8 cellular contexts compared by ENCODE assay signal in the genomic region with DNA sequence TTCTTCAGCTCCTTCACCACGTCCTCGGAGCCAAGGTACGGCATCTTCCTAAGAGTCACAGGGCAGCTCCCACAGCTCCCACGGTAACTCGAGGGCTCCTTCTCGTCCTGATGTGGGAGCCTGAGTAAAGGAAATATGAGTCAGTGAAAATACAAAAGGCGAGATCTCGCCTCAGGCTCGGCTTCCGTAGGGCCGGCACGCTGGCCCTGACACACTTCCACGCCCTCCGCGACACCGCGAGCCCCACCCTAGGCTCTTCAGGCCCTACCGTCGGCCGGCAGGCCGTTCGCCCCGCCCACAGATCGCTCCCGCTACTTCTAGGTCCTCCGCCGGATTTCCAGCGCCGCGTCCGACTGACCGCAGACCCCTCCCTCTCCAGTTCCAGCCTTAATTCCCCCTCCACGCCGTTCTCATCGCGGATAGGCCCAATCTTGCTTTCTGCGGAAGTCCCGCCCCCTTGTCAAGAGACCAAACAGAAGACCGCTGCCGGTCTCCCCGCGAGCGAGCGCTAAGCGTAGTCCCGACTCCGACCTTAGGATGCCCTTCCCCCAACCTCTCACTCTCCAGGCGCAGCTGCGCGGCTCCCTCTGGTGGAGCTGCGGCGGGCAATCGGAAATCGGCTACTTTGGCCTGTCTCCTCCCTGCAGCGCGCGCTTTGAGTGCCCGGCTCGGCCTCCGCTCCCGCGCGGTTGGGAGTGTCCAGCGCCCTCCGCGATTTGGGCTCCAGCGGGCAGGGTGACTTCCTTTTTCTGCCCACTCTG. TPM values are rescaled to one million over a fixed set of nuclear protein-coding genes. Genes with fewer than 3 reads are reported as not detected.
DNase-seq lines count a peak whose midpoint lies in the region; ATAC-seq and TF ChIP-seq lines count a peak whose summit lies in the region.

A gene (minus strand): TSS at position 126 of the 761 bp plus-strand sequence. CDS start 82 bp downstream, at position 44.
A gene (plus strand): TSS at position 653 of the 761 bp plus-strand sequence. CDS start 261 bp downstream, outside the sequence.

- H3K4me3 ChIP-seq in NB4 (ENCODE audit: low read depth, low read length) (peak within 1 kb of the TSS; percentile 96), SK-N-MC (peak within 1 kb of the TSS; percentile 82)

- peak; percentile 97 for DNase-seq in GM10248 (ENCODE audit: extremely low spot score)
- DNase-seq in NB4 (ENCODE audit: low read depth), result peak; percentile 100
- peak; percentile 97 for DNase-seq in SK-N-MC (ENCODE audit: low read depth, low spot score)
- DNase-seq in activated naive CD4-positive, alpha-beta T cell treated with anti-CD3 and anti-CD28 coated beads, Interleukin-2, amount 10 ng/mL, durations not matched to agents 7 days and 5 days, result peak; percentile 99
- peak; percentile 97 for DNase-seq in germinal center (ENCODE audit: low spot score)
- DNase-seq in nucleus accumbens (lab: John Stamatoyannopoulos, UW), result peak; percentile 76 to 99 (median 98)

- H3K27me3 Mint-ChIP-seq in activated naive CD4-positive, alpha-beta T cell treated with anti-CD3 and anti-CD28 coated beads, Interleukin-2, amount 10 ng/mL, durations not matched to agents 7 days and 5 days, result no peaks in the 10 kb centered on the region

- no peaks in the 10 kb centered on the region for H3K9me3 Mint-ChIP-seq in activated naive CD4-positive, alpha-beta T cell treated with anti-CD3 and anti-CD28 coated beads, Interleukin-2, amount 10 ng/mL, durations not matched to agents 7 days and 5 days

- no peaks in the 10 kb centered on the region for H3K9me3 ChIP-seq in SK-N-MC (ENCODE audit: low read depth, low read length)

- H3K9ac ChIP-seq in SK-N-MC (ENCODE audit: insufficient read length), result peak within 1 kb of the TSS; percentile 92

- peak within 1 kb of the TSS; percentile 96 for H3K27ac Mint-ChIP-seq in activated naive CD4-positive, alpha-beta T cell treated with anti-CD3 and anti-CD28 coated beads, Interleukin-2, amount 10 ng/mL, durations not matched to agents 7 days and 5 days

- H3K4me3 Mint-ChIP-seq in activated naive CD4-positive, alpha-beta T cell treated with anti-CD3 and anti-CD28 coated beads, Interleukin-2, amount 10 ng/mL, durations not matched to agents 7 days and 5 days, result peak within 1 kb of the TSS; percentile 86

- peaks cover 47% of the 10 kb centered on the region for H3K36me3 Mint-ChIP-seq in activated naive CD4-positive, alpha-beta T cell treated with anti-CD3 and anti-CD28 coated beads, Interleukin-2, amount 10 ng/mL, durations not matched to agents 7 days and 5 days

- POLR2A ChIA-PET in GM10248 (lab: Yijun Ruan, JAX), result interaction anchor here (0.9 to 3.3 kb wide), 7 partner anchors 11 to 91 kb away, joined by 3 to 40 read pairs (median 5); a partner anchor contains a TSS

- CTCF ChIA-PET in GM10248 (lab: Yijun Ruan, JAX), result interaction anchor here (0.9 to 5.5 kb wide), 18 partner anchors 8 to 125 kb away, joined by 3 to 34 read pairs (median 6); a partner anchor contains a TSS
- CTCF ChIA-PET in activated naive CD4-positive, alpha-beta T cell treated with anti-CD3 and anti-CD28 coated beads, Interleukin-2, amount 10 ng/mL, durations not matched to agents 7 days and 5 days (lab: Charles Lee), result interaction anchor here (1.0 to 3.8 kb wide), 11 partner anchors 25 to 69 kb away, joined by 3 to 32 read pairs (median 8); a partner anchor contains a TSS

- TF ChIP-seq CTCF in GM10248 (IDR thresholded peaks at IDR 0.05; ENCODE audit: control extremely low read depth, extremely low read depth, low read depth, missing control alignments) (peak; percentile 89), NB4 (IDR thresholded peaks at IDR 0.05; ENCODE audit: low read depth, low read length) (peak; percentile 44)

- ATAC-seq in HG02571 (IDR thresholded peaks at IDR 0.05; ENCODE audit: unreplicated experiment), result peak; percentile 89

- peaks cover 66% of the 10 kb centered on the region for H3K36me3 ChIP-seq in SK-N-MC (ENCODE audit: insufficient read depth, low read length)

- peaks cover 64% of the 10 kb centered on the region for H3K4me1 Mint-ChIP-seq in activated naive CD4-positive, alpha-beta T cell treated with anti-CD3 and anti-CD28 coated beads, Interleukin-2, amount 10 ng/mL, durations not matched to agents 7 days and 5 days

- H3K27ac ChIP-seq in SK-N-MC (peak within 1 kb of the TSS; percentile 86), temporal lobe (ENCODE audit: low read depth, low read length) (peak within 1 kb of the TSS; percentile 99)

- peak; percentile 47 for TF ChIP-seq POLR2A in NB4 (IDR thresholded peaks at IDR 0.05; ENCODE audit: extremely low read depth, insufficient read length)

RNA-seq across cellular contexts. Expression of the first gene that starts in this region (rescaled TPM):
- total RNA-seq in temporal lobe, result 26.3 TPM

RNA-seq across cellular contexts. Expression of the second gene that starts in this region (rescaled TPM):
- 7.1 TPM for total RNA-seq in temporal lobe

Comparison
In these comparisons a context has a peak if more than half of its experiments do, and no peak if none do; other contexts are left out.
1. Peak in every context shown above with its lines: DNase-seq, ATAC-seq, H3K4me3 ChIP-seq and H3K27ac ChIP-seq.